Comparison of ENCODE assay signal across 8 cellular contexts in the genomic region with DNA sequence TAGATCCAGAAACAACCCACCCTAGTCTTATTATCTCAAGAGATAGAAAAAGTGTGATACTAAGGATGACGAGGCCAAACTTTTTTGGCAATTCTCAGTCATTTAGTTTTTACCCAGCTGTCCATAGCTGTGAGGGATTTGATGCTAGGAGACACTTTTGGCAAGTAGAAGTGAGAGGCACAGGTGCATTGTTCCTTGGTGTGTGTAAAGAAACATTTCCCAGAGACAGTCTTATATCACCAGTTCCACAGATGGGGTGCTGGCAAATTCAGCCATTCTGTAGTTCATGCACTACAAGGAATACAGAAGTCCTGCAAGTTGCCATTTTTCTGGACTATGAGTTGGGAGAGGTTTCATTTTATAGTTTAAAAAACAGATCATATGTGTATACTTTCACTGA.
"Had no signal": no experiment of that assay in that cellular context is flagged by ENCODE, and none has a peak within 500 bp of the region (broad histone marks: within the 10 kb centered on the region; RNA-seq: fewer than 3 reads in every experiment).

No MANE protein-coding gene starts in this region.

- DNase-seq: GM23248, GOT3, H7, H9, HCEC 1CT, HFFc6 had no signal

- ATAC-seq: GM23338, HCT116 had no signal
